ENCODE assay signal across 1 cellular context in genomic region chr12:75259170-75259569, GRCh38.
TF ChIP-seq lines count a peak whose summit lies in the region.

No MANE protein-coding gene starts in this region.

TF ChIP-seq in GM23338, 12 proteins besides CTCF, POLR2A, EP300 and RAD21 (continued from another document):
- TF ChIP-seq REST (IDR thresholded peaks at IDR 0.05; ENCODE audit: unreplicated experiment) (no peak), STAT1 (IDR thresholded peaks at IDR 0.05; ENCODE audit: unreplicated experiment) (no peak)
